In the genomic region with DNA sequence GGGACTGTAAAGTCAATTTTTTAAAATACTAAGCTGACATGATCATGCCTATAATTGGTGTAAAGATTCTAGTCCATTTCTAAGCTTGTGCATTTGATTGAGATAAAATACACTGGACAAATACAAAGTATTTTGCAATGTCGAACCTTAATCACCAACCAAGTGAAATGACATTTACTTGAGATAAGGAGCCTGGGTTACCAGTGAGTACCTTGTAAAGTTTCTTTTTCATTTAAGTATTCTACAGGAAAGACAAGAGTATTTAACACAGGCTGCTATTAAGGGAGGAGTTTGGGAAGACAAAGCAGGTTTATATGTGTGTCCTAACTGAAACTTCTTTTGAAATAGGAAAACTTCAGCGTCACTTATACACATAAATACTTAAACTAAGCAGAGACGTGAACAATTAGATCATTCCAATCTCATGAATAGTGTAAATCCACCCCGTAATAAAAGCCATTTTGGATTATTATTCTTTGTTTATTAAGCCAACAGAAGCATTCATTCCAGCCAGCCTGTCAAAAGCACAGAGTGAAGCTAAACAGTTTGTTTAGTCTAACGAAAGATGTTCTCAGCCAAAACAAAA, we compare ENCODE assay signal across 24 cellular contexts.
DNase-seq lines count a peak whose midpoint lies in the region; ATAC-seq, FAIRE-seq and TF ChIP-seq lines count a peak whose summit lies in the region.
"Had no signal": no experiment of that assay in that cellular context is flagged by ENCODE, and none has a peak within 500 bp of the region (broad histone marks: within the 10 kb centered on the region; RNA-seq: fewer than 3 reads in every experiment).

No MANE protein-coding gene starts in this region.

- H3K4me2 ChIP-seq in A549: peak overlapping the region; percentile 66

- POLR2A ChIA-PET in A549 (lab: Yijun Ruan, JAX): no interaction called here

- no peaks in the 10 kb centered on the region for H3K36me3 ChIP-seq in esophagus squamous epithelium
- H3K36me3 ChIP-seq in mucosa of rectum (ENCODE audit: control insufficient read depth in 2 of 2, insufficient read depth in 2 of 2, low read length in 2 of 2): no peaks in the 10 kb centered on the region
- H3K36me3 ChIP-seq in suprapubic skin: no peaks in the 10 kb centered on the region
- H3K36me3 ChIP-seq: right atrium auricular region, thyroid gland had no signal

- FAIRE-seq in A549 (lab: Jason Lieb, UNC): no peak
- FAIRE-seq: G401.6 had no signal

- intact Hi-C loops in esophagus squamous epithelium (cut with DNase I) (no loop called here), left cardiac atrium (cut with DNase I) (no loop called here)

- TF ChIP-seq CTCF in A549 (IDR thresholded peaks at IDR 0.05): no peak
- TF ChIP-seq CTCF in esophagus squamous epithelium (IDR thresholded peaks at IDR 0.05): no peak
- no peak for TF ChIP-seq CTCF in suprapubic skin (IDR thresholded peaks at IDR 0.05)

- H3K27me3 ChIP-seq in esophagus squamous epithelium: no peaks in the 10 kb centered on the region
- H3K27me3 ChIP-seq in mucosa of rectum (ENCODE audit: control insufficient read depth in 2 of 2, insufficient read depth in 2 of 2, low read length in 2 of 2): no peaks in the 10 kb centered on the region
- H3K27me3 ChIP-seq in suprapubic skin: no peaks in the 10 kb centered on the region
- H3K27me3 ChIP-seq: right atrium auricular region, thyroid gland had no signal

- TF ChIP-seq POLR2A in A549 (IDR thresholded peaks at IDR 0.05; ENCODE audit: low read length) (no peak), esophagus squamous epithelium (IDR thresholded peaks at IDR 0.05) (no peak), suprapubic skin (IDR thresholded peaks at IDR 0.05) (no peak)

- no peak overlapping the region for H3K9ac ChIP-seq in mucosa of rectum (ENCODE audit: low read depth in 1 of 2, low read length in 2 of 2)

- ATAC-seq in A549 (peak in 1 of 2 experiments; percentile 33; a peak in 3 of 6 replicates), left cardiac atrium (no peak)

- H3K9me3 ChIP-seq in A549 (no peaks in the 10 kb centered on the region), esophagus squamous epithelium (no peaks in the 10 kb centered on the region), mucosa of rectum (ENCODE audit: control insufficient read depth in 2 of 2, low read length in 2 of 2) (no peaks in the 10 kb centered on the region), suprapubic skin (no peaks in the 10 kb centered on the region)
- H3K9me3 ChIP-seq: right atrium auricular region, thyroid gland had no signal

- H3K27ac ChIP-seq in A549 (peak overlapping the region; percentile 77 to 79), esophagus squamous epithelium (peak overlapping the region in 3 of 4 donors; percentile 6 to 79 (median 76)), mucosa of rectum (ENCODE audit: low read depth in 2 of 2, low read length in 2 of 2) (peak overlapping the region; percentile 56 to 66), suprapubic skin (no peak overlapping the region)
- H3K27ac ChIP-seq: right atrium auricular region, thyroid gland had no signal

- peaks cover 92% of the 10 kb centered on the region for H3K4me1 ChIP-seq in A549
- H3K4me1 ChIP-seq in esophagus squamous epithelium: peaks cover 4 to 65% (median 10%) of the 10 kb centered on the region in 3 donors
- peaks cover 16 to 48% of the 10 kb centered on the region in 2 donors for H3K4me1 ChIP-seq in mucosa of rectum (ENCODE audit: control insufficient read depth in 2 of 2, insufficient read depth in 2 of 2, low read length in 2 of 2)
- H3K4me1 ChIP-seq in suprapubic skin: peaks cover 13% of the 10 kb centered on the region

- H3K4me3 ChIP-seq in A549 (no peak overlapping the region), esophagus squamous epithelium (no peak overlapping the region), mucosa of rectum (ENCODE audit: low read length in 2 of 2) (peak overlapping the region in 1 of 2 donors; percentile 19), suprapubic skin (no peak overlapping the region)
- H3K4me3 ChIP-seq: right atrium auricular region, thyroid gland had no signal

- CTCF ChIA-PET in A549 (lab: Yijun Ruan, JAX): interaction anchor here (1.0 kb wide), 1 partner anchor 17 kb away, joined by 3 read pairs; no protein-coding TSS in a partner anchor

- DNase-seq in A549 (ENCODE audit: low read depth in 1 of 2, low spot score in 1 of 2) (peak in 1 of 2 experiments; percentile 82), NCI-H774 (lab: John Stamatoyannopoulos, UW) (peak; percentile 20), esophagus squamous epithelium (lab: John Stamatoyannopoulos, UW) (no peak), suprapubic skin (ENCODE audit: low spot score in 2 of 2) (no peak), left cardiac atrium (no peak)
- no peak for DNase-seq in stimulated activated CD4-positive, alpha-beta T cell treated with anti-CD3 and anti-CD28 coated beads, Interleukin-1b, Interleukin-23, amount 100 ng/mL, for 48 hours
- no peak for DNase-seq in central memory CD4-positive, alpha-beta T cell
- DNase-seq: 8988T; activated CD4-positive, alpha-beta T cell treated with anti-CD3 and anti-CD28 coated beads, Interleukin-2, amount 50 U/mL, for 48 hours; activated CD4-positive, CD25-positive, alpha-beta regulatory T cell; activated naive CD8-positive, alpha-beta T cell treated with anti-CD3 and anti-CD28 coated beads, Interleukin-2, amount 10 ng/mL, durations not matched to agents 7 days and 5 days; AML-193; CD4-positive, alpha-beta memory T cell; DMS153; NCI-H1105 treated with DMSO at 0.1 percent for 48 hours; NCI-H510A; NK-92 treated with Interleukin-12 subunit alpha and Interleukin-12 subunit beta, amount 100 ng/mL, for 24 hours; SHP77 treated with DMSO at 0.1 percent for 48 hours; stimulated activated naive CD4-positive, alpha-beta T cell treated with Interleukin-2 at 50 U/mL for 16 hours; SW 1271; thyroid gland had no signal

- no peak for TF ChIP-seq EP300 in A549 (IDR thresholded peaks at IDR 0.05)
- no peak for TF ChIP-seq EP300 in suprapubic skin (IDR thresholded peaks at IDR 0.05)

- WGBS in A549 (ENCODE audit: missing lambda C conversion rate): 10% methylated on average over 5 of the region's 5 CpGs
- WGBS in esophagus squamous epithelium, 2 donors: 43 to 47% methylated on average over 5 of the region's 5 CpGs
- 69% methylated on average over 5 of the region's 5 CpGs for WGBS in suprapubic skin

- no peak for TF ChIP-seq RAD21 in A549 (conservative IDR thresholded peaks at IDR 0.05 in 1 of 2, IDR thresholded peaks at IDR 0.05 in 1 of 2)

TF ChIP-seq in A549, 52 proteins besides CTCF, POLR2A, EP300 and RAD21:
- TF ChIP-seq HDAC2 (IDR thresholded peaks at IDR 0.05): no peak
- TF ChIP-seq CEBPB (IDR thresholded peaks at IDR 0.05): peak; percentile 6 to 49; a peak in 3 of 4 replicates
- TF ChIP-seq CHD4 (IDR thresholded peaks at IDR 0.05; ENCODE audit: borderline replicate concordance): no peak
- TF ChIP-seq, protein P1, sequence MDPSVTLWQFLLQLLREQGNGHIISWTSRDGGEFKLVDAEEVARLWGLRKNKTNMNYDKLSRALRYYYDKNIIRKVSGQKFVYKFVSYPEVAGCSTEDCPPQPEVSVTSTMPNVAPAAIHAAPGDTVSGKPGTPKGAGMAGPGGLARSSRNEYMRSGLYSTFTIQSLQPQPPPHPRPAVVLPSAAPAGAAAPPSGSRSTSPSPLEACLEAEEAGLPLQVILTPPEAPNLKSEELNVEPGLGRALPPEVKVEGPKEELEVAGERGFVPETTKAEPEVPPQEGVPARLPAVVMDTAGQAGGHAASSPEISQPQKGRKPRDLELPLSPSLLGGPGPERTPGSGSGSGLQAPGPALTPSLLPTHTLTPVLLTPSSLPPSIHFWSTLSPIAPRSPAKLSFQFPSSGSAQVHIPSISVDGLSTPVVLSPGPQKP (IDR thresholded peaks at IDR 0.05; ENCODE audit: low read depth, low read length): no peak
- TF ChIP-seq, protein P2, sequence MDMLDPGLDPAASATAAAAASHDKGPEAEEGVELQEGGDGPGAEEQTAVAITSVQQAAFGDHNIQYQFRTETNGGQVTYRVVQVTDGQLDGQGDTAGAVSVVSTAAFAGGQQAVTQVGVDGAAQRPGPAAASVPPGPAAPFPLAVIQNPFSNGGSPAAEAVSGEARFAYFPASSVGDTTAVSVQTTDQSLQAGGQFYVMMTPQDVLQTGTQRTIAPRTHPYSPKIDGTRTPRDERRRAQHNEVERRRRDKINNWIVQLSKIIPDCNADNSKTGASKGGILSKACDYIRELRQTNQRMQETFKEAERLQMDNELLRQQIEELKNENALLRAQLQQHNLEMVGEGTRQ (IDR thresholded peaks at IDR 0.05): no peak
- TF ChIP-seq, protein P3, sequence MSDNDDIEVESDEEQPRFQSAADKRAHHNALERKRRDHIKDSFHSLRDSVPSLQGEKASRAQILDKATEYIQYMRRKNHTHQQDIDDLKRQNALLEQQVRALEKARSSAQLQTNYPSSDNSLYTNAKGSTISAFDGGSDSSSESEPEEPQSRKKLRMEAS (IDR thresholded peaks at IDR 0.05): no peak
- TF ChIP-seq SREBF2 (IDR thresholded peaks at IDR 0.05): no peak
- TF ChIP-seq PHF8 (IDR thresholded peaks at IDR 0.05; ENCODE audit: borderline replicate concordance, low read depth): no peak
- peak; percentile 62; the same call in 1 of the 2 replicates for TF ChIP-seq GATA3 (IDR thresholded peaks at IDR 0.05; ENCODE audit: borderline replicate concordance)
- no peak for TF ChIP-seq RARB (CRISPR knock-in tag; IDR thresholded peaks at IDR 0.05)
- no peak for TF ChIP-seq FOSL2 (IDR thresholded peaks at IDR 0.05)
- peak; percentile 32; the same call in 1 of the 2 replicates for TF ChIP-seq FOSL2 (CRISPR knock-in tag; IDR thresholded peaks at IDR 0.05)
- no peak for TF ChIP-seq ZSCAN20 (CRISPR knock-in tag; IDR thresholded peaks at IDR 0.05)
- no peak for TF ChIP-seq FOXS1 (CRISPR knock-in tag; IDR thresholded peaks at IDR 0.05)
- no peak for TF ChIP-seq RCOR1 (IDR thresholded peaks at IDR 0.05; ENCODE audit: low read depth, low read length)
- TF ChIP-seq HOXA7 (CRISPR knock-in tag; IDR thresholded peaks at IDR 0.05): peak; percentile 17; the same call in 1 of the 2 replicates
- TF ChIP-seq NFE2L2 (conservative IDR thresholded peaks at IDR 0.05; ENCODE audit: low read length): no peak
TF ChIP-seq in A549: peak in this region for 4.
